18 cellular contexts compared by ENCODE assay signal in the genomic region with DNA sequence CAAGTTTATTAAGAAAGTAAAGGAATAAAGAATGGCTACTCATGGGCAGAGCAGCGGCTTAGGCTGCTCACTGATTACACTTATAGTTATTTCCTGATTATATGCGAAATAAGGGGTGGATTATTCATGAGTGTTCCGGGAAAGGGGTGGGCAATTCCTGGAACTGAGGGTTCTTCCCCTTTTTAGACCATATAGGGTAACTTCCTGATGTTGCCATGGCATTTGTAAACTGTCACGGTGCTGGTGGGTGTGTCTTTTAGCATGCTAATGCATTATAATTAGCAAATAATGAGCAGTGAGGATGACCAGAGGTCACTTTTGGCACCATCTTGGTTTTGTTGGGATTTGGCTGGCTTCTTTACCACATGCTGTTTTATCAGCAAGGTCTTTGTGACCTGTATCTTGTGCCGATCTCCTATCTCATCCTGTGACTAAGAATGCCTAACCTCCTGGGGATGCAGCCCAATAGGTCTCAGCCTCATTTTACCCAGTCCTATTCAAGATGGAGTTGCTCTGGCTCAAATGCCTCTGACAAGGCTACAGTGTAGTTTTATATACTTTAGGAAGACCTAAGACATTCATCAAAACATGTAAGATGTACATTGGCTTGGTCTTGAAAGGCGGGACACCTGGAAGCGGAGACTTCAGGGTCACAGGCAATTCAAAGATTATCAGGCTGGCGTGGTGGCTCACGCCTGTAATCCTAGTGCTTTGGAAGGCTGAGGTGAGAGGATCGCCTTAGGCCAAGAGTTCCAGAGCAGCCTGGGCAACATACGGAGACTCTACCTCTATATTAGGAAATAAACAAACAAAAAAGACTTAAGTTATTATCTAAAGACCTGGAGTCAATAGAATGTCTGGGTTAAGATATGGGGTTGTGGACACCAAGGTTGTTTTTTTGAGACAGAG. TPM values are rescaled to one million over a fixed set of nuclear protein-coding genes. Genes with fewer than 3 reads are reported as not detected.
DNase-seq lines count a peak whose midpoint lies in the region; ATAC-seq and TF ChIP-seq lines count a peak whose summit lies in the region.
"Had no signal": no experiment of that assay in that cellular context is flagged by ENCODE, and none has a peak within 500 bp of the region (broad histone marks: within the 10 kb centered on the region; RNA-seq: fewer than 3 reads in every experiment).

No MANE protein-coding gene starts in this region.

- no peak for ATAC-seq in activated naive CD4-positive, alpha-beta T cell treated with anti-CD3 and anti-CD28 coated beads, Interleukin-2, amount 50 U/mL, for 72 hours
- ATAC-seq in GM19395 (IDR thresholded peaks at IDR 0.05; ENCODE audit: unreplicated experiment): no peak
- ATAC-seq: activated CD4-positive, CD25-positive, alpha-beta regulatory T cell treated with anti-CD3 and anti-CD28 coated beads, Interleukin-2, amount 50 U/mL, for 24 hours had no signal

- peak overlapping the region; percentile 35 to 69 for H3K27ac Mint-ChIP-seq in activated naive CD4-positive, alpha-beta T cell treated with anti-CD3 and anti-CD28 coated beads, Interleukin-2, amount 50 U/mL, for 72 hours
- peak overlapping the region; percentile 71 for H3K27ac Mint-ChIP-seq in mesothelial cell of epicardium
- H3K27ac Mint-ChIP-seq: HFFc6 had no signal

- peaks cover 38% of the 10 kb centered on the region for H3K4me1 Mint-ChIP-seq in mesothelial cell of epicardium

- H3K4me3 Mint-ChIP-seq in mesothelial cell of epicardium: no peak overlapping the region
- H3K4me3 Mint-ChIP-seq: HFFc6 had no signal

- peaks cover 14 to 21% of the 10 kb centered on the region in 2 donors for H3K36me3 Mint-ChIP-seq in activated naive CD4-positive, alpha-beta T cell treated with anti-CD3 and anti-CD28 coated beads, Interleukin-2, amount 50 U/mL, for 72 hours
- H3K36me3 Mint-ChIP-seq in mesothelial cell of epicardium: no peaks in the 10 kb centered on the region

- no peak for TF ChIP-seq CTCF in mesothelial cell of epicardium (IDR thresholded peaks at IDR 0.05; ENCODE audit: unreplicated experiment)

- H3K9me3 Mint-ChIP-seq in activated naive CD4-positive, alpha-beta T cell treated with anti-CD3 and anti-CD28 coated beads, Interleukin-2, amount 50 U/mL, for 72 hours: no peaks in the 10 kb centered on the region
- no peaks in the 10 kb centered on the region for H3K9me3 Mint-ChIP-seq in mesothelial cell of epicardium
- H3K9me3 Mint-ChIP-seq: HFFc6 had no signal

- H3K27me3 Mint-ChIP-seq in mesothelial cell of epicardium (ENCODE audit: low read depth): no peaks in the 10 kb centered on the region

- DNase-seq in activated CD4-positive, alpha-beta T cell treated with anti-CD3 and anti-CD28 coated beads for 48 hours: peak; percentile 44
- no peak for DNase-seq in activated CD4-positive, alpha-beta T cell treated with anti-CD3 and anti-CD28 coated beads for 4 hours
- DNase-seq in ELF-1 (ENCODE audit: low read depth, low spot score) (peak; percentile 11), mesothelial cell of epicardium (ENCODE audit: low spot score in 2 of 2, unreplicated experiment in 2 of 2) (no peak), GF-D8 (lab: John Stamatoyannopoulos, UW) (no peak), ureter (ENCODE audit: low spot score) (no peak)
- no peak for DNase-seq in activated naive CD4-positive, alpha-beta T cell treated with anti-CD3 and anti-CD28 coated beads, Interleukin-2, amount 50 U/mL, for 72 hours (ENCODE audit: low spot score in 2 of 2)
- DNase-seq: amygdala, caudate nucleus, DMS 273 treated with DMSO at 0.1 percent for 48 hours, head of caudate nucleus, HFFc6, NCI-H1417, NCI-H2171, SIG-M5, thyroid gland had no signal

RNA-seq across cellular contexts. Expression of gene BLOC1S6, which starts 3.2 kb away (rescaled TPM):
- total RNA-seq in activated naive CD4-positive, alpha-beta T cell treated with anti-CD3 and anti-CD28 coated beads, Interleukin-2, amount 50 U/mL, for 72 hours: 10 to 100 TPM; 45.6 to 54.6 TPM
- 41.7 to 44.3 TPM (median 43.6 TPM) in 3 replicates for total RNA-seq in mesothelial cell of epicardium
- 34.1 TPM for total RNA-seq in ureter

RNA-seq across cellular contexts. Expression of gene SQOR, which starts 50.8 kb away (rescaled TPM):
- total RNA-seq in activated naive CD4-positive, alpha-beta T cell treated with anti-CD3 and anti-CD28 coated beads, Interleukin-2, amount 50 U/mL, for 72 hours: 100 to 1,000 TPM in 1 of 2 donors, 10 to 100 TPM in 1; 98.6 to 114 TPM
- 0.86 to 0.94 TPM in 2 of 3 replicates, not detected in the other for total RNA-seq in mesothelial cell of epicardium
- 51.6 TPM for total RNA-seq in ureter

Comparison
In these comparisons a context has a peak if more than half of its experiments do, and no peak if none do; other contexts are left out.
1. DNase-seq: peak in activated CD4-positive, alpha-beta T cell treated with anti-CD3 and anti-CD28 coated beads for 48 hours (single experiment) and ELF-1 (single experiment); none in activated CD4-positive, alpha-beta T cell treated with anti-CD3 and anti-CD28 coated beads for 4 hours (0 of 2), activated naive CD4-positive, alpha-beta T cell treated with anti-CD3 and anti-CD28 coated beads, Interleukin-2, amount 50 U/mL, for 72 hours (0 of 2), mesothelial cell of epicardium (0 of 2), GF-D8 (single experiment) and ureter (single experiment).
2. RNA of gene SQOR, which starts 50.8 kb away (total RNA-seq): 98.6 to 114 TPM in activated naive CD4-positive, alpha-beta T cell treated with anti-CD3 and anti-CD28 coated beads, Interleukin-2, amount 50 U/mL, for 72 hours and 51.6 TPM in ureter (single experiment); 0.86 to 0.94 TPM in mesothelial cell of epicardium; every median in the first group is over 10 times any median in the second.